1 cellular context compared by ENCODE assay signal in the genomic region with DNA sequence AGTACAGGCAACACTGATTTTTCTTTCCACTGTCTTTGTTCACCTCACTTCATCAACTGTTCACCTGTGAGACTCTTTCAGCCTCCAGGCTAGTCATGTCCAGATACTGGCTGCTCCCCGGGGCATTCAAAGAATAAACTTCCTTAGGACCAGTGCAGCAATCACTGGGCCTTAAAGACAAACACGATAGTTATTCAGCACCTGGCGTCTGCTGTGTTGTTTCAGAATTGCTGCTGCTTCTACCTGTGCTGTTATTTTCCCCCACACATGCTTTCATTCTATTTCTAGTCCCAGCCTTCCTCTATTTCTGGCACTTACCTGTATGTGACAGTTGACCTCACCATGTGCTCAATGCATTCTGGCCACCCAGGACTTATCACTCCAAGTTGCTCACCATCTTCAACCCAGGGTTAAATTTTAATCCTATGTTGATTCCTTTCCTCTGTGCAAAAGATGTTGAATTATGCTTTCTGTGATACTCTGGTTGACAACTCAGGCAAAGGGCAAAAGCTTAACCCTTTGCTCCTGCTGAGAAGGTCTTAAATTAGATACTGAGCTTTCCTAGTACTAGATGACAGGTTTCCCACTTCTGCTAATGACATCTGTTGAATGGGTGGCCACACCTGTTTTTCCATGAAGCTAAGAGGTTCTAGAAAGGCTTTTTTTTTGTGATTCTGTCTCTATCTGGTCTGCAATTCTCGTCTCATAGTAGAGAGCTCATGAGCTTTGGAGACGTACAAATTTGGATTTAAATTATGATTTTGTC.
TF ChIP-seq lines count a peak whose summit lies in the region.

No MANE protein-coding gene starts in this region.

TF ChIP-seq in WTC11, 78 proteins besides CTCF, POLR2A, EP300 and RAD21 (continued from another document):
- TF ChIP-seq, protein P1, sequence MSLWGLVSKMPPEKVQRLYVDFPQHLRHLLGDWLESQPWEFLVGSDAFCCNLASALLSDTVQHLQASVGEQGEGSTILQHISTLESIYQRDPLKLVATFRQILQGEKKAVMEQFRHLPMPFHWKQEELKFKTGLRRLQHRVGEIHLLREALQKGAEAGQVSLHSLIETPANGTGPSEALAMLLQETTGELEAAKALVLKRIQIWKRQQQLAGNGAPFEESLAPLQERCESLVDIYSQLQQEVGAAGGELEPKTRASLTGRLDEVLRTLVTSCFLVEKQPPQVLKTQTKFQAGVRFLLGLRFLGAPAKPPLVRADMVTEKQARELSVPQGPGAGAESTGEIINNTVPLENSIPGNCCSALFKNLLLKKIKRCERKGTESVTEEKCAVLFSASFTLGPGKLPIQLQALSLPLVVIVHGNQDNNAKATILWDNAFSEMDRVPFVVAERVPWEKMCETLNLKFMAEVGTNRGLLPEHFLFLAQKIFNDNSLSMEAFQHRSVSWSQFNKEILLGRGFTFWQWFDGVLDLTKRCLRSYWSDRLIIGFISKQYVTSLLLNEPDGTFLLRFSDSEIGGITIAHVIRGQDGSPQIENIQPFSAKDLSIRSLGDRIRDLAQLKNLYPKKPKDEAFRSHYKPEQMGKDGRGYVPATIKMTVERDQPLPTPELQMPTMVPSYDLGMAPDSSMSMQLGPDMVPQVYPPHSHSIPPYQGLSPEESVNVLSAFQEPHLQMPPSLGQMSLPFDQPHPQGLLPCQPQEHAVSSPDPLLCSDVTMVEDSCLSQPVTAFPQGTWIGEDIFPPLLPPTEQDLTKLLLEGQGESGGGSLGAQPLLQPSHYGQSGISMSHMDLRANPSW (CRISPR knock-in tag; conservative IDR thresholded peaks at IDR 0.05; ENCODE audit: low read depth): no peak
- TF ChIP-seq ZNF219 (CRISPR knock-in tag; IDR thresholded peaks at IDR 0.05; ENCODE audit: borderline replicate concordance): no peak
- no peak for TF ChIP-seq PRRX2 (CRISPR knock-in tag; IDR thresholded peaks at IDR 0.05)
